ENCODE assay signal across 19 cellular contexts in genomic region chr20:9244811-9245210, GRCh38.
A peak's percentile ranks its signal among the peaks of the same experiment; 100 is the strongest.
DNase-seq lines count a peak whose midpoint lies in the region; ATAC-seq and TF ChIP-seq lines count a peak whose summit lies in the region.
"Had no signal": no experiment of that assay in that cellular context is flagged by ENCODE, and none has a peak within 500 bp of the region (broad histone marks: within the 10 kb centered on the region; RNA-seq: fewer than 3 reads in every experiment).

No MANE protein-coding gene starts in this region.

- DNase-seq in Right ventricle myocardium inferior (ENCODE audit: missing footprints), result no peak
- DNase-seq in right atrium auricular region (ENCODE audit: low spot score), result no peak
- no peak for DNase-seq in H9
- peak; percentile 21 for DNase-seq in left ventricle myocardium superior
- no peak for DNase-seq in NCI-H1436 treated with DMSO at 0.1 percent for 48 hours (lab: John Stamatoyannopoulos, UW)
- no peak for DNase-seq in NCI-H1417 treated with DMSO at 0.1 percent for 48 hours (lab: John Stamatoyannopoulos, UW)
- DNase-seq: Caco-2; CD4-positive, CD25-positive, alpha-beta regulatory T cell; CD8-positive, alpha-beta T cell; DMS53; DMS79 treated with DMSO at 0.1 percent for 48 hours; GF-D8; GOT3; HCEC 1CT had no signal

- no peaks in the 10 kb centered on the region for H3K23me2 ChIP-seq in H9 (ENCODE audit: insufficient read length, low read depth, low read length, poor library complexity, severe bottlenecking)

- no peak overlapping the region for H2AFZ ChIP-seq in H9 (ENCODE audit: low read length)

- H2BK20ac ChIP-seq in H9 (ENCODE audit: low read depth, low read length, poor library complexity, severe bottlenecking), result no peak overlapping the region

- no peak overlapping the region for H3K27ac Mint-ChIP-seq in H9
- no peak overlapping the region for H3K27ac Mint-ChIP-seq in stimulated activated memory B cell treated with anti-CD40 and anti-IgM and Interleukin-4, amounts not matched to agents 10 μg/mL and 1 μg/mL and 100 μg/mL, for 72 hours
- H3K27ac Mint-ChIP-seq: B cell; CD4-positive, CD25-positive, alpha-beta regulatory T cell; CD8-positive, alpha-beta T cell had no signal

- no peaks in the 10 kb centered on the region; the same call in 1 of the 2 replicates for H3K27me3 Mint-ChIP-seq in H9 (ENCODE audit: low read depth)
- H3K27me3 Mint-ChIP-seq in stimulated activated memory B cell treated with anti-CD40 and anti-IgM and Interleukin-4, amounts not matched to agents 10 μg/mL and 1 μg/mL and 100 μg/mL, for 72 hours, result no peaks in the 10 kb centered on the region
- H3K27me3 Mint-ChIP-seq: B cell; CD4-positive, CD25-positive, alpha-beta regulatory T cell had no signal

- no peak overlapping the region for H4K91ac ChIP-seq in H9 (ENCODE audit: insufficient read length, low read depth, low read length)

- no peak overlapping the region for H3K56ac ChIP-seq in H9 (ENCODE audit: insufficient read length, low read depth, low read length)

- H3K4me1 Mint-ChIP-seq in H9, result peaks cover 8 to 12% of the 10 kb centered on the region in 2 experiments
- H3K4me1 Mint-ChIP-seq in stimulated activated memory B cell treated with anti-CD40 and anti-IgM and Interleukin-4, amounts not matched to agents 10 μg/mL and 1 μg/mL and 100 μg/mL, for 72 hours, result no peaks in the 10 kb centered on the region
- H3K4me1 Mint-ChIP-seq: B cell; CD4-positive, CD25-positive, alpha-beta regulatory T cell had no signal

- H3K27ac ChIP-seq in right atrium auricular region (no peak overlapping the region), H9 (ENCODE audit: insufficient read length, low read depth, low read length) (no peak overlapping the region)
- H3K27ac ChIP-seq: 22Rv1, BLaER1, C4-2B had no signal

- no peak overlapping the region for H2BK5ac ChIP-seq in H9 (ENCODE audit: insufficient read length, low read length)

- WGBS in H9 (ENCODE audit: extremely low coverage, insufficient read length, low lambda C conversion rate), result no CpG with 5 or more reads among the region's 2 CpGs

- no peak overlapping the region for H2BK15ac ChIP-seq in H9 (ENCODE audit: low read depth, low read length)

- no peak overlapping the region for H2BK120ac ChIP-seq in H9 (ENCODE audit: low read depth, low read length, poor library complexity, severe bottlenecking)

- no peak overlapping the region for H3K4me2 ChIP-seq in H9 (ENCODE audit: insufficient read depth, insufficient read length, low read length)
- H3K4me2 ChIP-seq: BLaER1 had no signal

- no peak overlapping the region for H4K5ac ChIP-seq in H9 (ENCODE audit: insufficient read length, low read depth, low read length)

- no peaks in the 10 kb centered on the region for H3K9me3 ChIP-seq in right atrium auricular region
- no peaks in the 10 kb centered on the region for H3K9me3 ChIP-seq in H9 (ENCODE audit: control insufficient read depth, low read depth, low read length)
- H3K9me3 ChIP-seq: BLaER1, Caco-2 had no signal

- H4K8ac ChIP-seq in H9 (replicated peaks; ENCODE audit: insufficient read length, low read depth, low read length), result no peak overlapping the region

- no peak overlapping the region for H3K4me3 Mint-ChIP-seq in H9
- H3K4me3 Mint-ChIP-seq in stimulated activated memory B cell treated with anti-CD40 and anti-IgM and Interleukin-4, amounts not matched to agents 10 μg/mL and 1 μg/mL and 100 μg/mL, for 72 hours, result no peak overlapping the region
- H3K4me3 Mint-ChIP-seq: B cell; CD4-positive, CD25-positive, alpha-beta regulatory T cell; CD8-positive, alpha-beta T cell had no signal

- no peaks in the 10 kb centered on the region for H3K36me3 ChIP-seq in right atrium auricular region
- H3K36me3 ChIP-seq: BLaER1 had no signal

- no peak overlapping the region for H3K9ac ChIP-seq in H9 (ENCODE audit: extremely low read depth, insufficient read length, low read length)
- H3K9ac ChIP-seq: BLaER1 had no signal

- H3K18ac ChIP-seq in H9 (ENCODE audit: insufficient read length, low read depth, low read length), result no peak overlapping the region

- H3K23ac ChIP-seq in H9 (ENCODE audit: insufficient read length, low read depth, low read length), result no peak overlapping the region

- no peaks in the 10 kb centered on the region for H3K36me3 Mint-ChIP-seq in H9 (ENCODE audit: insufficient read depth in 1 of 3, low read depth in 3 of 3)
- H3K36me3 Mint-ChIP-seq in stimulated activated memory B cell treated with anti-CD40 and anti-IgM and Interleukin-4, amounts not matched to agents 10 μg/mL and 1 μg/mL and 100 μg/mL, for 72 hours, result no peaks in the 10 kb centered on the region
- H3K36me3 Mint-ChIP-seq: CD4-positive, CD25-positive, alpha-beta regulatory T cell; CD8-positive, alpha-beta T cell had no signal

- H3K4me1 ChIP-seq in right atrium auricular region, result peaks cover 0 to 30% of the 10 kb centered on the region in 2 donors
- H3K4me1 ChIP-seq in H9 (ENCODE audit: insufficient read depth, low read length), result no peaks in the 10 kb centered on the region

- H3K9me3 Mint-ChIP-seq in H9, result no peaks in the 10 kb centered on the region
- peaks cover 3% of the 10 kb centered on the region for H3K9me3 Mint-ChIP-seq in stimulated activated memory B cell treated with anti-CD40 and anti-IgM and Interleukin-4, amounts not matched to agents 10 μg/mL and 1 μg/mL and 100 μg/mL, for 72 hours
- H3K9me3 Mint-ChIP-seq: CD8-positive, alpha-beta T cell had no signal

- TF ChIP-seq CTCF in right atrium auricular region (IDR thresholded peaks at IDR 0.05) (no peak), H9 (conservative IDR thresholded peaks at IDR 0.05) (no peak)

- intact Hi-C loops in Right ventricle myocardium inferior (cut with DNase I), result no loop called here
- intact Hi-C loops in left ventricle myocardium superior (cut with micrococcal nuclease), result no loop called here

- H3K27me3 ChIP-seq in right atrium auricular region (no peaks in the 10 kb centered on the region), H9 (ENCODE audit: insufficient read depth, low read length) (no peaks in the 10 kb centered on the region)
- H3K27me3 ChIP-seq: BLaER1 had no signal

- H2AK5ac ChIP-seq in H9 (ENCODE audit: insufficient read length, low read length), result no peak overlapping the region

- H3K14ac ChIP-seq in H9 (ENCODE audit: insufficient read depth, low read length), result peak overlapping the region; percentile 56; the same call in 1 of the 2 replicates

- H3T11ph ChIP-seq in H9 (ENCODE audit: low read length), result no peak overlapping the region

- no peaks in the 10 kb centered on the region for H3K79me1 ChIP-seq in H9 (ENCODE audit: insufficient read depth, low read depth, low read length, poor library complexity, severe bottlenecking)

- H4K20me1 ChIP-seq in H9 (ENCODE audit: control insufficient read depth, insufficient read depth, insufficient read length), result no peaks in the 10 kb centered on the region
- H4K20me1 ChIP-seq: BLaER1 had no signal

- no peak overlapping the region for H3K4ac ChIP-seq in H9 (ENCODE audit: low read depth, low read length)

- H3K79me2 ChIP-seq in H9 (ENCODE audit: insufficient read depth, low read length), result no peaks in the 10 kb centered on the region

- no peak overlapping the region for H2BK12ac ChIP-seq in H9 (ENCODE audit: insufficient read length, low read depth, low read length)

- ATAC-seq in Right ventricle myocardium inferior, result peak; percentile 34
- peak; percentile 69 for ATAC-seq in left ventricle myocardium superior
- ATAC-seq in stimulated activated memory B cell treated with anti-CD40 and anti-IgM and Interleukin-4, amounts not matched to agents 10 μg/mL and 1 μg/mL and 100 μg/mL, for 72 hours, result peak; percentile 28
- ATAC-seq: CD8-positive, alpha-beta T cell had no signal

- no peak overlapping the region for H3K4me3 ChIP-seq in right atrium auricular region
- H3K4me3 ChIP-seq: BLaER1 had no signal
